In genomic region chr15:40059821-40060220, GRCh38 we compare ENCODE assay signal across 17 cellular contexts. TPM values are rescaled to one million over a fixed set of nuclear protein-coding genes. Genes with fewer than 3 reads are reported as not detected.
DNase-seq lines count a peak whose midpoint lies in the region; ATAC-seq, FAIRE-seq and TF ChIP-seq lines count a peak whose summit lies in the region.
"Had no signal": no experiment of that assay in that cellular context is flagged by ENCODE, and none has a peak within 500 bp of the region (broad histone marks: within the 10 kb centered on the region; RNA-seq: fewer than 3 reads in every experiment).

No MANE protein-coding gene starts in this region.

- H4K20me1 ChIP-seq in IMR-90 (ENCODE audit: insufficient read depth, low read length), result no peaks in the 10 kb centered on the region

- H2BK15ac ChIP-seq in IMR-90 (ENCODE audit: low read depth, low read length), result peak overlapping the region; percentile 50; the same call in 2 of the 3 replicates
- no peak overlapping the region for H2BK15ac ChIP-seq in neuronal stem cell (ENCODE audit: low read length)

- TF ChIP-seq CTCF in IMR-90 (conservative IDR thresholded peaks at IDR 0.05; ENCODE audit: low read depth, low read length), result no peak
- TF ChIP-seq CTCF in endodermal cell (conservative IDR thresholded peaks at IDR 0.05), result peak; percentile 46
- no peak for TF ChIP-seq CTCF in breast epithelium (IDR thresholded peaks at IDR 0.05)

- peak overlapping the region; percentile 49; the same call in 1 of the 2 replicates for H2BK120ac ChIP-seq in IMR-90 (ENCODE audit: low read depth, low read length)
- no peak overlapping the region for H2BK120ac ChIP-seq in trophoblast cell (ENCODE audit: insufficient read depth, low read length, poor library complexity)
- H2BK120ac ChIP-seq in neuronal stem cell (ENCODE audit: low read depth, low read length), result no peak overlapping the region

- H3K9ac ChIP-seq in IMR-90 (ENCODE audit: low read depth, low read length), result no peak overlapping the region
- H3K9ac ChIP-seq in endodermal cell (ENCODE audit: extremely low read depth, low read length, poor library complexity, severe bottlenecking), result no peak overlapping the region
- no peak overlapping the region for H3K9ac ChIP-seq in trophoblast cell (ENCODE audit: low read length)
- H3K9ac ChIP-seq in neuronal stem cell (ENCODE audit: low read depth, low read length, poor library complexity), result no peak overlapping the region
- H3K9ac ChIP-seq: GM23248, SK-N-SH had no signal

- H3K23ac ChIP-seq in IMR-90 (ENCODE audit: low read depth, low read length), result peak overlapping the region; percentile 24; the same call in 1 of the 2 replicates
- no peak overlapping the region for H3K23ac ChIP-seq in trophoblast cell (ENCODE audit: low read length)
- H3K23ac ChIP-seq in neuronal stem cell (ENCODE audit: low read depth, low read length, poor library complexity), result no peak overlapping the region

- H3K36me3 ChIP-seq in IMR-90 (ENCODE audit: control insufficient read depth, insufficient read depth, low read length) (no peaks in the 10 kb centered on the region), endodermal cell (ENCODE audit: control insufficient read depth, insufficient read depth, low read length) (no peaks in the 10 kb centered on the region), trophoblast cell (ENCODE audit: control insufficient read depth in 1 of 2, insufficient read depth in 2 of 2, low read length in 2 of 2) (peaks cover 0 to 2% of the 10 kb centered on the region in 2 experiments), breast epithelium (no peaks in the 10 kb centered on the region), neuronal stem cell (replicated peaks in 1 of 2; ENCODE audit: control insufficient read depth in 2 of 2, insufficient read depth in 2 of 2, low read length in 2 of 2) (peaks cover 0 to 1% of the 10 kb centered on the region in 2 donors)

- H3K9me1 ChIP-seq in IMR-90 (ENCODE audit: insufficient read depth, low read length), result peaks cover 50% of the 10 kb centered on the region

- no peaks in the 10 kb centered on the region for H3K9me3 Mint-ChIP-seq in endodermal cell
- H3K9me3 Mint-ChIP-seq: CD8-positive, alpha-beta memory T cell had no signal

- no peaks in the 10 kb centered on the region for H3K27me3 Mint-ChIP-seq in endodermal cell (ENCODE audit: insufficient read depth)
- H3K27me3 Mint-ChIP-seq: CD8-positive, alpha-beta memory T cell had no signal

- no peak for TF ChIP-seq RAD21 in IMR-90 (IDR thresholded peaks at IDR 0.05; ENCODE audit: low read length)

- H3K4me1 ChIP-seq in IMR-90 (ENCODE audit: control insufficient read depth, insufficient read depth, low read length), result peaks cover 35% of the 10 kb centered on the region
- peaks cover 3% of the 10 kb centered on the region for H3K4me1 ChIP-seq in endodermal cell (ENCODE audit: control insufficient read depth, insufficient read depth, low read length)
- peaks cover 25 to 34% of the 10 kb centered on the region in 2 experiments for H3K4me1 ChIP-seq in trophoblast cell (ENCODE audit: control insufficient read depth in 1 of 2, insufficient read depth in 2 of 2, low read length in 2 of 2)
- H3K4me1 ChIP-seq in breast epithelium, result peaks cover 0 to 15% of the 10 kb centered on the region in 2 donors
- H3K4me1 ChIP-seq in neuronal stem cell (ENCODE audit: control insufficient read depth in 2 of 2, insufficient read depth in 1 of 2, low read depth in 1 of 2, low read length in 2 of 2), result peaks cover 1 to 5% of the 10 kb centered on the region in 2 donors

- H3K9me3 ChIP-seq in IMR-90 (ENCODE audit: control insufficient read depth, insufficient read depth, low read length), result no peaks in the 10 kb centered on the region
- H3K9me3 ChIP-seq in endodermal cell (ENCODE audit: control insufficient read depth, low read length), result no peaks in the 10 kb centered on the region
- H3K9me3 ChIP-seq in trophoblast cell (ENCODE audit: insufficient read depth, low read depth, low read length), result no peaks in the 10 kb centered on the region
- no peaks in the 10 kb centered on the region for H3K9me3 ChIP-seq in breast epithelium
- H3K9me3 ChIP-seq in neuronal stem cell (replicated peaks in 1 of 2; ENCODE audit: control insufficient read depth in 2 of 2, insufficient read depth in 1 of 2, low read depth in 1 of 2, low read length in 2 of 2), result no peaks in the 10 kb centered on the region
- H3K9me3 ChIP-seq: SK-N-SH had no signal

- H3K36me3 Mint-ChIP-seq in endodermal cell (ENCODE audit: low read depth), result no peaks in the 10 kb centered on the region

- H2AK5ac ChIP-seq in IMR-90 (ENCODE audit: low read depth, low read length) (peak overlapping the region; percentile 86), trophoblast cell (ENCODE audit: low read length) (no peak overlapping the region), neuronal stem cell (ENCODE audit: low read depth, low read length) (no peak overlapping the region)

- no peak overlapping the region for H3K4me3 Mint-ChIP-seq in endodermal cell

- FAIRE-seq in GM12891 (lab: Jason Lieb, UNC), result peak; percentile 47
- FAIRE-seq: D721Med had no signal

- H3K79me2 ChIP-seq in trophoblast cell (ENCODE audit: control insufficient read depth, insufficient read depth, low read length, poor library complexity), result no peaks in the 10 kb centered on the region

- peak overlapping the region in 1 of 2 experiments; percentile 30; a peak in 1 of 4 replicates for H4K8ac ChIP-seq in IMR-90 (ENCODE audit: low read depth in 2 of 2, low read length in 2 of 2)
- no peak overlapping the region for H4K8ac ChIP-seq in trophoblast cell (ENCODE audit: low read depth, low read length)
- no peak overlapping the region for H4K8ac ChIP-seq in neuronal stem cell (ENCODE audit: low read depth, low read length)

- H3K4me3 ChIP-seq in IMR-90 (ENCODE audit: insufficient read depth, low read depth, low read length), result no peak overlapping the region
- no peak overlapping the region for H3K4me3 ChIP-seq in endodermal cell (ENCODE audit: low read length)
- no peak overlapping the region for H3K4me3 ChIP-seq in trophoblast cell (ENCODE audit: low read depth, low read length)
- H3K4me3 ChIP-seq in breast epithelium, result no peak overlapping the region
- H3K4me3 ChIP-seq in neuronal stem cell (ENCODE audit: low read length in 2 of 2), result no peak overlapping the region
- H3K4me3 ChIP-seq: GM23248 had no signal

- POLR2A ChIA-PET in IMR-90 (lab: Charles Lee; ENCODE audit: unreplicated experiment), result no interaction called here

- H2AK9ac ChIP-seq in IMR-90 (replicated peaks; ENCODE audit: low read depth, low read length, poor library complexity), result peak overlapping the region; percentile 7

- H3K56ac ChIP-seq in IMR-90 (ENCODE audit: extremely low read depth, insufficient read depth, low read length), result no peak overlapping the region

- TF ChIP-seq POLR2A in GM12891 (IDR thresholded peaks at IDR 0.05; ENCODE audit: low read depth, low read length) (no peak), IMR-90 (IDR thresholded peaks at IDR 0.05; ENCODE audit: low read depth, low read length) (no peak), breast epithelium (IDR thresholded peaks at IDR 0.05) (no peak)

- H4K91ac ChIP-seq in IMR-90 (ENCODE audit: insufficient read depth, low read depth, low read length), result peak overlapping the region; percentile 4; the same call in 1 of the 2 replicates
- no peak overlapping the region for H4K91ac ChIP-seq in trophoblast cell (ENCODE audit: low read depth, low read length)
- no peak overlapping the region for H4K91ac ChIP-seq in neuronal stem cell (ENCODE audit: low read depth, low read length, poor library complexity)

- no peak overlapping the region for H4K5ac ChIP-seq in IMR-90 (ENCODE audit: low read depth, low read length)

- intact Hi-C loops in IMR-90 (cut with micrococcal nuclease), result no loop called here
- intact Hi-C loops in breast epithelium (cut with DNase I; ENCODE audit: low total_unique reads), result loop anchor here (10.0 kb wide), 1 partner anchor 45 kb away; the partner anchor contains the start of gene BMF

- no TSS peak for BruUV-seq in IMR-90 (replicated peaks; lab: Mats Ljungman, UMichigan)

- H3K4me1 Mint-ChIP-seq in endodermal cell, result peaks cover 11% of the 10 kb centered on the region

- ATAC-seq in IMR-90 (ENCODE audit: low read depth), result no peak
- no peak for ATAC-seq in HG02642 (IDR thresholded peaks at IDR 0.05; ENCODE audit: poor library complexity, unreplicated experiment)

- 83% methylated on average over 6 of the region's 11 CpGs; no CpG with 5 or more reads in 1 of the 2 experiments for WGBS in IMR-90 (ENCODE audit: extremely low coverage in 2 of 2, insufficient read length in 1 of 2), 2 experiments
- 88 to 90% methylated on average over 6 to 11 of the region's 11 CpGs for WGBS in endodermal cell (ENCODE audit: insufficient coverage in 1 of 2, insufficient read length in 1 of 2), 2 experiments
- WGBS in trophoblast cell (ENCODE audit: extremely low coverage, insufficient coverage, insufficient read length), result no CpG with 5 or more reads among the region's 11 CpGs
- WGBS in neuronal stem cell (ENCODE audit: extremely low coverage in 2 of 2, insufficient read length in 2 of 2, insufficient replicate concordance in 1 of 2), 2 donors, result no CpG with 5 or more reads among the region's 11 CpGs

- DNase-seq in GM12891 (ENCODE audit: insufficient read length, low spot score) (no peak), IMR-90 (no peak), endodermal cell (peak; percentile 53), trophoblast cell (no peak), breast epithelium (ENCODE audit: low spot score in 2 of 2) (no peak), neuronal stem cell (ENCODE audit: low spot score) (no peak)
- DNase-seq: C1 segment of cervical spinal cord; CD8-positive, alpha-beta memory T cell; GM23248; KBM-7; NCI-H1694 treated with DMSO at 0.1 percent for 48 hours; NCI-H510A; NCI-H82; SHP77 treated with DMSO at 0.1 percent for 48 hours; SK-N-SH had no signal

- H3K14ac ChIP-seq in IMR-90 (replicated peaks; ENCODE audit: low read depth, low read length) (peak overlapping the region; percentile 82), trophoblast cell (ENCODE audit: low read length) (no peak overlapping the region), neuronal stem cell (ENCODE audit: low read length) (no peak overlapping the region)

- no peak overlapping the region for H3K27ac ChIP-seq in IMR-90 (ENCODE audit: insufficient read depth, low read length)
- H3K27ac ChIP-seq in endodermal cell (ENCODE audit: low read depth, low read length), result no peak overlapping the region
- H3K27ac ChIP-seq in trophoblast cell (ENCODE audit: low read depth, low read length), result no peak overlapping the region
- H3K27ac ChIP-seq in breast epithelium, result no peak overlapping the region
- no peak overlapping the region for H3K27ac ChIP-seq in neuronal stem cell (replicated peaks; ENCODE audit: low read length)
- H3K27ac ChIP-seq: GM23248 had no signal

- H3K18ac ChIP-seq in IMR-90 (ENCODE audit: low read depth, low read length), result no peak overlapping the region
- H3K18ac ChIP-seq in trophoblast cell (ENCODE audit: low read length), result peak overlapping the region; percentile 40
- H3K18ac ChIP-seq in neuronal stem cell (ENCODE audit: low read length), result no peak overlapping the region

- no peak overlapping the region for H3K27ac Mint-ChIP-seq in endodermal cell

- H3K27me3 ChIP-seq in IMR-90 (ENCODE audit: control insufficient read depth, insufficient read depth, low read length) (no peaks in the 10 kb centered on the region), endodermal cell (ENCODE audit: control insufficient read depth, insufficient read depth, low read length, poor library complexity, severe bottlenecking) (no peaks in the 10 kb centered on the region), trophoblast cell (ENCODE audit: insufficient read depth, low read length) (no peaks in the 10 kb centered on the region), breast epithelium (no peaks in the 10 kb centered on the region), neuronal stem cell (ENCODE audit: control insufficient read depth in 3 of 3, insufficient read depth in 3 of 3, low read depth in 1 of 3, low read length in 3 of 3) (no peaks in the 10 kb centered on the region)

- CTCF ChIA-PET in IMR-90 (lab: Yijun Ruan, JAX), result interaction anchor here (1.4 to 2.0 kb wide), 2 partner anchors 14 to 45 kb away, joined by 4 read pairs; no protein-coding TSS in a partner anchor

- in situ Hi-C loops in IMR-90 (cut with MboI; ENCODE audit: low sequenced_read_pairs), result no loop called here

- no peak overlapping the region for H4K12ac ChIP-seq in trophoblast cell (ENCODE audit: low read depth, low read length)

- H2BK12ac ChIP-seq in trophoblast cell (ENCODE audit: low read length), result no peak overlapping the region
- no peak overlapping the region for H2BK12ac ChIP-seq in neuronal stem cell (ENCODE audit: low read length)

- H3K79me1 ChIP-seq in IMR-90 (ENCODE audit: low read depth in 1 of 2, low read length in 2 of 2), result peaks cover 0 to 16% of the 10 kb centered on the region in 2 experiments; a peak in 1 of 4 replicates
- peaks cover 22% of the 10 kb centered on the region for H3K79me1 ChIP-seq in trophoblast cell (ENCODE audit: low read length)
- H3K79me1 ChIP-seq in neuronal stem cell (ENCODE audit: low read depth, low read length), result no peaks in the 10 kb centered on the region

- dilution Hi-C loops in IMR-90 (cut with HindIII; ENCODE audit: low sequenced_read_pairs, unreplicated experiment), result no loop called here

- no peak overlapping the region for H3K4me2 ChIP-seq in IMR-90 (ENCODE audit: low read depth, low read length)
- no peak overlapping the region for H3K4me2 ChIP-seq in trophoblast cell (ENCODE audit: low read length)
- no peak overlapping the region for H3K4me2 ChIP-seq in neuronal stem cell (ENCODE audit: insufficient read depth, low read length, poor library complexity, severe bottlenecking)
- H3K4me2 ChIP-seq: SK-N-SH had no signal

- H2BK5ac ChIP-seq in IMR-90 (ENCODE audit: low read depth, low read length, poor library complexity, severe bottlenecking), result no peak overlapping the region
- H2BK5ac ChIP-seq in trophoblast cell (ENCODE audit: low read depth, low read length, poor library complexity), result no peak overlapping the region
- no peak overlapping the region for H2BK5ac ChIP-seq in neuronal stem cell (ENCODE audit: low read length)

- H2AFZ ChIP-seq in IMR-90 (replicated peaks; ENCODE audit: low read length, poor library complexity) (no peak overlapping the region), trophoblast cell (ENCODE audit: insufficient read depth, low read length, poor library complexity) (no peak overlapping the region), neuronal stem cell (ENCODE audit: low read length) (no peak overlapping the region)
- H2AFZ ChIP-seq: GM23248 had no signal

- peak overlapping the region; percentile 75 for H2BK20ac ChIP-seq in IMR-90 (ENCODE audit: low read depth, low read length)

- H3K4ac ChIP-seq in IMR-90 (ENCODE audit: low read depth, low read length) (peak overlapping the region; percentile 80; the same call in 1 of the 2 replicates), trophoblast cell (ENCODE audit: low read depth, low read length) (no peak overlapping the region), neuronal stem cell (ENCODE audit: low read length) (no peak overlapping the region)

RNA-seq across cellular contexts. Expression of gene SRP14, which starts 20.8 kb away (rescaled TPM):
- polyA plus RNA-seq in GM12891 (2012; ENCODE audit: low read depth, missing spikeins), result 340 TPM
- total RNA-seq in IMR-90 (2012; rRNA removed), result 106 and 205 TPM in 2 replicates
- polyA plus RNA-seq in IMR-90 (2012; rRNA removed), result 295 and 296 TPM in 2 replicates
- polyA plus RNA-seq in IMR-90 (2012; cell fraction: cytosol; rRNA removed), result 198 and 487 TPM in 2 replicates
- 41.4 and 203 TPM in 2 replicates for polyA plus RNA-seq in IMR-90 (2012; cell fraction: nucleus; rRNA removed; ENCODE audit: low replicate concordance)
- 100 to 1,000 TPM; 237 to 293 TPM for total RNA-seq in endodermal cell
- polyA plus RNA-seq in endodermal cell (2013, experiment 1 of 2), result 519 TPM
- 534 TPM for polyA plus RNA-seq in endodermal cell (2013, experiment 2 of 2)
- 497 and 515 TPM in 2 replicates for polyA plus RNA-seq in trophoblast cell (2013)
- 100 to 1,000 TPM; 279 to 310 (median 299) TPM for total RNA-seq in breast epithelium
- polyA plus RNA-seq in neuronal stem cell (2013, experiment 1 of 2), result 655 TPM
- 647 TPM for polyA plus RNA-seq in neuronal stem cell (2013, experiment 2 of 2)

RNA-seq across cellular contexts. Expression of gene BMF, which starts 48.9 kb away (rescaled TPM):
- 17.7 TPM for polyA plus RNA-seq in GM12891 (2012; ENCODE audit: low read depth, missing spikeins)
- total RNA-seq in IMR-90 (2012; rRNA removed) (1.7 and 2.9 TPM in 2 replicates), endodermal cell (10 to 100 TPM; 48.3 to 53.5 TPM), breast epithelium (10 to 100 TPM in 1 of 3 donors, 1 to 10 TPM in 2; 8.2 to 24.4 (median 9.3) TPM)
- polyA plus RNA-seq in IMR-90 (2012; rRNA removed), result 2.4 and 2.8 TPM in 2 replicates
- polyA plus RNA-seq in IMR-90 (2012; cell fraction: cytosol; rRNA removed), result 0.80 and 1.8 TPM in 2 replicates
- 6.6 and 11.7 TPM in 2 replicates for polyA plus RNA-seq in IMR-90 (2012; cell fraction: nucleus; rRNA removed; ENCODE audit: low replicate concordance)
- polyA plus RNA-seq in endodermal cell (2013, experiment 1 of 2), result 42.5 TPM
- 44.3 TPM for polyA plus RNA-seq in endodermal cell (2013, experiment 2 of 2)
- polyA plus RNA-seq in trophoblast cell (2013), result 20.8 and 22.5 TPM in 2 replicates
- 6.6 TPM for polyA plus RNA-seq in neuronal stem cell (2013, experiment 1 of 2)
- 6.6 TPM for polyA plus RNA-seq in neuronal stem cell (2013, experiment 2 of 2)
